Comparison of ENCODE assay signal across 1 cellular context in the genomic region with DNA sequence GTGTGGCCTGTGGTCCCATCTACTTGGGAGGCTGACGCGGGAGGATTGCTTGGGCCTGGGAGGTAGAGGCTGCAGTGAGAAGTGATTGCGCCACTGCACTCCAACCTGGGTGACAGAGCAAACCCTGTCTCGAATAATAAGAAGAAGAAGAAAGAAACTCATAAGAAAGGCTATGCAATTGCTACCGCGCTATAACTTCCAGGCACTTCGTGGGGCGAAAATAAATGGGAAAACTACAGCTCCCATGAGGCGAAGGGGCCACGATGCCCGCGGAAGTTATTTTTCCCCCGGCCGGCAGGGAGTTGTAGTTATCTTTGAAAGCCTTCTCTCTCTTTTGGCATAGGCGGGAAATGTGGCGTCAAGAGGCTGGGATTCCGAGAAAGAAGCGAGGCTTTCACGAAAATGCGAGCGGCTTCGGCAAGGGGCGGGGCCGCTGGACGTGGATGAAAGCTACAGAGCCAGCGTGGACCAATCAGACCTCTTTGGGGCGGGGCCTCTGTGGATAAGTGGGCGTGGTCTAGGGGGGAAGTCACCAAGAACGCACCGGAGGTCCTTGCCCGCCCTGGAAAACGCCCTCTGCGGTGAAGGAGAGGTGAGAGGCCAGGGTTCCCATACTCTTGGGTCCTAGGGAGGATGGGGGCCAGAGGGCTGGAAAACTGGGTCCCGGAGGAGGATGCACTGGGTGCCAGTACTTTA.
TF ChIP-seq lines count a peak whose summit lies in the region.

NUCB1 (plus strand) TSS at position 532 of the 696 bp plus-strand sequence. CDS start 485 bp downstream, outside the sequence.

TF ChIP-seq in K562, 482 proteins besides CTCF, POLR2A, EP300 and RAD21 (continued from another document):
- TF ChIP-seq REST (CRISPR knock-in tag; IDR thresholded peaks at IDR 0.05; ENCODE audit: low read depth) (no peak), ZNF134 (CRISPR knock-in tag; conservative IDR thresholded peaks at IDR 0.05) (no peak), SIN3A (IDR thresholded peaks at IDR 0.05; ENCODE audit: borderline replicate concordance in 2 of 2, control insufficient read depth in 1 of 2, low read depth in 2 of 2, low read length in 2 of 2) (peak in 1 of 2 experiments; percentile 54; a peak in 2 of 4 replicates), RUNX1 (IDR thresholded peaks at IDR 0.05; ENCODE audit: low read depth) (no peak), KLF10 (CRISPR knock-in tag; IDR thresholded peaks at IDR 0.05) (no peak), PRDM10 (IDR thresholded peaks at IDR 0.05; ENCODE audit: partially characterized antibody) (peak; percentile 60), ZNF311 (CRISPR knock-in tag; IDR thresholded peaks at IDR 0.05) (no peak), TOE1 (IDR thresholded peaks at IDR 0.05; ENCODE audit: borderline replicate concordance) (no peak), TOE1 (CRISPR knock-in tag; IDR thresholded peaks at IDR 0.05; ENCODE audit: borderline replicate concordance, low read depth) (no peak), SIN3B (IDR thresholded peaks at IDR 0.05; ENCODE audit: low read depth) (no peak), SREBF2 (CRISPR knock-in tag; IDR thresholded peaks at IDR 0.05) (no peak), L3MBTL2 (IDR thresholded peaks at IDR 0.05) (peak; percentile 92), FOXP1 (CRISPR knock-in tag; IDR thresholded peaks at IDR 0.05) (no peak), KLF6 (CRISPR knock-in tag; IDR thresholded peaks at IDR 0.05; ENCODE audit: borderline replicate concordance) (no peak), HNRNPL (IDR thresholded peaks at IDR 0.05; ENCODE audit: low read depth, low read length) (no peak), KAT2B (IDR thresholded peaks at IDR 0.05; ENCODE audit: low read depth, low read length) (no peak), GTF2E2 (tag; IDR thresholded peaks at IDR 0.05) (0 out of 2 replicates have a peak, but pooled peaks have one; percentile 46), SAP30 (IDR thresholded peaks at IDR 0.05; ENCODE audit: borderline replicate concordance, insufficient read depth, low read depth, low read length, poor library complexity, severe bottlenecking) (peak; percentile 13), ATF2 (CRISPR knock-in tag; IDR thresholded peaks at IDR 0.05) (no peak), MED1 (CRISPR knock-in tag; IDR thresholded peaks at IDR 0.05; ENCODE audit: borderline replicate concordance) (no peak), ZNF384 (IDR thresholded peaks at IDR 0.05; ENCODE audit: low read depth, low read length) (no peak), ZNF699 (CRISPR knock-in tag; IDR thresholded peaks at IDR 0.05; ENCODE audit: insufficient replicate concordance) (no peak), HDAC3 (IDR thresholded peaks at IDR 0.05; ENCODE audit: borderline replicate concordance, partially characterized antibody) (peak; percentile 13), SREBF1 (IDR thresholded peaks at IDR 0.05; ENCODE audit: borderline replicate concordance, low read depth, low read length) (no peak)
- TF ChIP-seq, protein P1, sequence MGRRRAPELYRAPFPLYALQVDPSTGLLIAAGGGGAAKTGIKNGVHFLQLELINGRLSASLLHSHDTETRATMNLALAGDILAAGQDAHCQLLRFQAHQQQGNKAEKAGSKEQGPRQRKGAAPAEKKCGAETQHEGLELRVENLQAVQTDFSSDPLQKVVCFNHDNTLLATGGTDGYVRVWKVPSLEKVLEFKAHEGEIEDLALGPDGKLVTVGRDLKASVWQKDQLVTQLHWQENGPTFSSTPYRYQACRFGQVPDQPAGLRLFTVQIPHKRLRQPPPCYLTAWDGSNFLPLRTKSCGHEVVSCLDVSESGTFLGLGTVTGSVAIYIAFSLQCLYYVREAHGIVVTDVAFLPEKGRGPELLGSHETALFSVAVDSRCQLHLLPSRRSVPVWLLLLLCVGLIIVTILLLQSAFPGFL (CRISPR knock-in tag; IDR thresholded peaks at IDR 0.05): no peak
- TF ChIP-seq, protein P2, sequence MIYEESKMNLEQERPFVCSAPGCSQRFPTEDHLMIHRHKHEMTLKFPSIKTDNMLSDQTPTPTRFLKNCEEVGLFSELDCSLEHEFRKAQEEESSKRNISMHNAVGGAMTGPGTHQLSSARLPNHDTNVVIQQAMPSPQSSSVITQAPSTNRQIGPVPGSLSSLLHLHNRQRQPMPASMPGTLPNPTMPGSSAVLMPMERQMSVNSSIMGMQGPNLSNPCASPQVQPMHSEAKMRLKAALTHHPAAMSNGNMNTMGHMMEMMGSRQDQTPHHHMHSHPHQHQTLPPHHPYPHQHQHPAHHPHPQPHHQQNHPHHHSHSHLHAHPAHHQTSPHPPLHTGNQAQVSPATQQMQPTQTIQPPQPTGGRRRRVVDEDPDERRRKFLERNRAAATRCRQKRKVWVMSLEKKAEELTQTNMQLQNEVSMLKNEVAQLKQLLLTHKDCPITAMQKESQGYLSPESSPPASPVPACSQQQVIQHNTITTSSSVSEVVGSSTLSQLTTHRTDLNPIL (CRISPR knock-in tag; IDR thresholded peaks at IDR 0.05): no peak
